In the genomic region with DNA sequence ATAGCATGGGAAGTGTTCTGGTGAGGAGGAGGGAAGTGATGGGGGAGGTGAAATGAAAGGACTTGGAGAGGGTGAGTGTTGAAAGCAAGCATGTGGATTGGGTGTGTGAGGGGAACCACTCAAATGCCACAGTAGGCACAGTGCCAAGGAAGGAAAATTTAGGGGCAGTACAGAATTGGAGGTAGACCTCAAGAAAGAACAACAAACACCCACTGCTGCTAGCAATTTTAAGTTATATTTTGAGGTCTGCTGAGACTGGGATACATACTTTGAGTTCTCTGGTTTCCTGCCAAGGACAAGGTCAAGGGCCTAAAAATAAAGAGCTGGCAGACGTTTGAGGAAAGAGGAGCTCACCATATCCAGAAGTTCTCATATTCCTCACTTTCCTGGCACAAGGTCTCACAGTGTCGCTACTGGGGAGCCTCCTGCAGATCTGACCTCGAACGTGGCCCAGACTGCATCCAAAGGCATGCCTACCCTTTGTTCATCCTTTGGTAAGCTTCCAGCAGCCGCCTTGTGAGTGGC, we compare ENCODE assay signal across 11 cellular contexts.
DNase-seq lines count a peak whose midpoint lies in the region; ATAC-seq and TF ChIP-seq lines count a peak whose summit lies in the region.
"Had no signal": no experiment of that assay in that cellular context is flagged by ENCODE, and none has a peak within 500 bp of the region (broad histone marks: within the 10 kb centered on the region; RNA-seq: fewer than 3 reads in every experiment).

No MANE protein-coding gene starts in this region.

- CTCF ChIA-PET in SK-N-SH (lab: Yijun Ruan, JAX): no interaction called here

- H3K27me3 ChIP-seq in SK-N-SH (ENCODE audit: insufficient read depth): no peaks in the 10 kb centered on the region

- H3K9me3 ChIP-seq in SK-N-SH: no peaks in the 10 kb centered on the region

- ATAC-seq in HG03460 (IDR thresholded peaks at IDR 0.05; ENCODE audit: unreplicated experiment) (no peak), GM21515 (IDR thresholded peaks at IDR 0.05; ENCODE audit: unreplicated experiment) (no peak)
- ATAC-seq: naive thymus-derived CD4-positive, alpha-beta T cell had no signal

- no peak overlapping the region for H3K27ac ChIP-seq in SK-N-SH (ENCODE audit: low read depth in 2 of 2, low read length in 1 of 2)

- peak; percentile 73 for DNase-seq in DMS79 (lab: John Stamatoyannopoulos, UW)
- DNase-seq in NCI-H2196 (lab: John Stamatoyannopoulos, UW; ENCODE audit: unreplicated experiment): peak; percentile 10
- DNase-seq in fibroblast of the conjunctiva (ENCODE audit: low read depth): peak; percentile 79
- peak; percentile 33 for DNase-seq in retinal pigment epithelial cell (ENCODE audit: low read depth)
- DNase-seq in SK-N-SH: no peak
- no peak for DNase-seq in GM20000 (ENCODE audit: low spot score)
- DNase-seq: CD4-positive, CD25-positive, alpha-beta regulatory T cell; naive thymus-derived CD4-positive, alpha-beta T cell; NCI-H1930 had no signal

- no peaks in the 10 kb centered on the region for H3F3A ChIP-seq in SK-N-SH (replicated peaks; ENCODE audit: insufficient read depth)

- TF ChIP-seq RAD21 in SK-N-SH (IDR thresholded peaks at IDR 0.05; ENCODE audit: low read length): no peak

- H4K20me1 ChIP-seq in SK-N-SH (ENCODE audit: insufficient read depth): no peaks in the 10 kb centered on the region

- H3K9me2 ChIP-seq in SK-N-SH: no peaks in the 10 kb centered on the region

- peaks cover 0 to 8% of the 10 kb centered on the region in 2 experiments for H3K36me3 ChIP-seq in SK-N-SH (replicated peaks in 1 of 2; ENCODE audit: control insufficient read depth in 1 of 2, insufficient read depth in 2 of 2, low read length in 1 of 2)

- 10% methylated on average over 5 of the region's 5 CpGs for WGBS in SK-N-SH (ENCODE audit: low lambda C conversion rate)

- no peak overlapping the region for H2AFZ ChIP-seq in SK-N-SH (ENCODE audit: low read depth)

- no peaks in the 10 kb centered on the region for H3K79me2 ChIP-seq in SK-N-SH (ENCODE audit: insufficient read depth)

- H3K4me3 ChIP-seq in retinal pigment epithelial cell (ENCODE audit: low read length) (no peak overlapping the region), SK-N-SH (ENCODE audit: low read depth in 2 of 2, low read length in 1 of 2) (no peak overlapping the region)

- no peak overlapping the region for H3K9ac ChIP-seq in SK-N-SH

- H3K4me1 ChIP-seq in SK-N-SH (ENCODE audit: control insufficient read depth in 1 of 2, insufficient read depth in 2 of 2, low read depth in 1 of 2, low read length in 1 of 2): peaks cover 0 to 3% of the 10 kb centered on the region in 2 experiments; a peak in 1 of 4 replicates

- no peak overlapping the region for H3K4me2 ChIP-seq in SK-N-SH

- POLR2A ChIA-PET in SK-N-SH (lab: Yijun Ruan, JAX): no interaction called here

- no peak for TF ChIP-seq EP300 in SK-N-SH (IDR thresholded peaks at IDR 0.05; ENCODE audit: borderline replicate concordance in 1 of 2, low read depth in 1 of 2, low read length in 1 of 2)

- TF ChIP-seq CTCF in retinal pigment epithelial cell (conservative IDR thresholded peaks at IDR 0.05; ENCODE audit: low read depth, low read length) (no peak), SK-N-SH (IDR thresholded peaks at IDR 0.05) (no peak), GM20000 (IDR thresholded peaks at IDR 0.05; ENCODE audit: extremely low read depth, missing control alignments) (no peak)

TF ChIP-seq in SK-N-SH, 30 proteins besides CTCF, POLR2A, EP300 and RAD21:
- TF ChIP-seq FOXM1 (IDR thresholded peaks at IDR 0.05; ENCODE audit: low read depth): no peak
- no peak for TF ChIP-seq RCOR1 (IDR thresholded peaks at IDR 0.05; ENCODE audit: low read length)
- TF ChIP-seq ELF1 (IDR thresholded peaks at IDR 0.05): no peak

Comparison
In these comparisons a context has a peak if more than half of its experiments do, and no peak if none do; other contexts are left out.
1. DNase-seq: peak in DMS79 (single experiment), NCI-H2196 (single experiment), fibroblast of the conjunctiva (single experiment) and retinal pigment epithelial cell (single experiment); none in SK-N-SH (single experiment) and GM20000 (single experiment).